20 cellular contexts compared by ENCODE assay signal in the genomic region with DNA sequence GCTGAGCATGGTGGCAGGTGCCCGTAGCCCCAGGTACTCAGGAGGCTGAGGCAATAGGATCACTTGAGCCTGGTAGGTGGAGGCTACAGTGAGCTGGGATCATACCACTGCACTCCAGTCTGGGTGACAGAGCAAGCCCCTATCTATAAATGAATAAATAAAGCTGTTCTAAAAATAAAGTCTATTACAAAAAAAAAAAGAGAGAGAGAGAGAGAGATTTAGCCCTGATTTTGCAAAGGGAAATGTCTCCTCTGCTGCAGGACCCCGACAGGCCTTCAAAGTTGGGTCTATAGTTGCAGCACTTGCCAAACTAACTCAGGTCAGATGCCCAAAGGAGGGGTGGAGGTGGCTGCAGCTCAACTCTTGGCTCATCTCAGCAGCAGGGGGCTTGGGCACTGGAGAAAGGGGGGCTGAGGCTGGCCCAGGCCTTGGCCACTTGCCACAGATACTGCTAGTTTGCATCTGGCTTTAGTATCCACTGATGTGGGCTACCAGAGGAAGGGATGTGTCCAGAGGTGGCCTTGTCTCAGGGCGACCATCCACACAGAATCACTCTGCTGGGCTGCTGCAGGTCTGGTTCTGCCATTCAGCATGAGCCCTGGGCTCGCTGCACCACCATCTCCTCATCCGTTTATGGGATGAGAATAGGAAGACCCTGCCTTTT. TPM values are rescaled to one million over a fixed set of nuclear protein-coding genes. Genes with fewer than 3 reads are reported as not detected.
A peak's percentile ranks its signal among the peaks of the same experiment; 100 is the strongest.
DNase-seq lines count a peak whose midpoint lies in the region; ATAC-seq, FAIRE-seq and TF ChIP-seq lines count a peak whose summit lies in the region.
"Had no signal": no experiment of that assay in that cellular context is flagged by ENCODE, and none has a peak within 500 bp of the region (broad histone marks: within the 10 kb centered on the region; RNA-seq: fewer than 3 reads in every experiment).

No MANE protein-coding gene starts in this region.

- H3K36me3 ChIP-seq in BE2C (peaks cover 6% of the 10 kb centered on the region), OCI-LY7 (ENCODE audit: insufficient read depth, low read length) (peaks cover 40% of the 10 kb centered on the region), gastrocnemius medialis (peaks cover 0 to 13% of the 10 kb centered on the region in 2 donors)

- H3K4me3 ChIP-seq in A549 (no peak overlapping the region), BE2C (ENCODE audit: low read depth, low read length) (no peak overlapping the region), OCI-LY7 (ENCODE audit: low read depth, low read length, poor library complexity, severe bottlenecking) (no peak overlapping the region), right cardiac atrium (ENCODE audit: low read length) (no peak overlapping the region), gastrocnemius medialis (no peak overlapping the region)
- H3K4me3 ChIP-seq: BLaER1 had no signal

- H3K27ac ChIP-seq in A549 (no peak overlapping the region), OCI-LY7 (ENCODE audit: low read depth, low read length, poor library complexity, severe bottlenecking) (no peak overlapping the region), right cardiac atrium (ENCODE audit: low read length) (no peak overlapping the region), gastrocnemius medialis (no peak overlapping the region)
- H3K27ac ChIP-seq: BLaER1, KMS-11 had no signal

- POLR2A ChIA-PET in A549 (lab: Yijun Ruan, JAX) (no interaction called here), OCI-LY7 (lab: Charles Lee) (interaction anchor here (1.0 kb wide), 1 partner anchor 345 kb away, joined by 3 read pairs; a partner anchor contains a TSS)

- no peak for FAIRE-seq in A549 (lab: Jason Lieb, UNC)

- no peaks in the 10 kb centered on the region for H3K4me1 ChIP-seq in A549
- no peaks in the 10 kb centered on the region for H3K4me1 ChIP-seq in BE2C
- H3K4me1 ChIP-seq in OCI-LY7 (ENCODE audit: insufficient read depth, low read length, poor library complexity, severe bottlenecking), result no peaks in the 10 kb centered on the region
- H3K4me1 ChIP-seq in right cardiac atrium (ENCODE audit: control insufficient read depth, insufficient read depth, low read length), result no peaks in the 10 kb centered on the region
- no peaks in the 10 kb centered on the region for H3K4me1 ChIP-seq in gastrocnemius medialis

- TF ChIP-seq RAD21 in A549 (conservative IDR thresholded peaks at IDR 0.05 in 1 of 2, IDR thresholded peaks at IDR 0.05 in 1 of 2), result no peak

- H3K4me2 ChIP-seq in A549, result no peak overlapping the region
- no peak overlapping the region for H3K4me2 ChIP-seq in OCI-LY7 (ENCODE audit: low read length)
- H3K4me2 ChIP-seq: BLaER1, KMS-11 had no signal

- TSS peak; percentile 44 for BruUV-seq in OCI-LY7 (replicated peaks; lab: Mats Ljungman, UMichigan)

- H3K79me2 ChIP-seq in OCI-LY7 (ENCODE audit: insufficient read depth, low read depth, low read length), result no peaks in the 10 kb centered on the region

- CTCF ChIA-PET in A549 (lab: Yijun Ruan, JAX), result interaction anchor here (0.6 to 12.0 kb wide), 7 partner anchors 9 to 297 kb away, joined by 3 to 142 read pairs (median 3); no protein-coding TSS in a partner anchor
- CTCF ChIA-PET in OCI-LY7 (lab: Charles Lee; ENCODE audit: unreplicated experiment), result no interaction called here

- H4K20me1 ChIP-seq in OCI-LY7 (ENCODE audit: insufficient read depth, low read length), result no peaks in the 10 kb centered on the region
- H4K20me1 ChIP-seq: BLaER1 had no signal

- H3K9me3 ChIP-seq in A549, result no peaks in the 10 kb centered on the region
- H3K9me3 ChIP-seq in BE2C, result no peaks in the 10 kb centered on the region
- H3K9me3 ChIP-seq in OCI-LY7 (ENCODE audit: low read length), result no peaks in the 10 kb centered on the region
- H3K9me3 ChIP-seq in right cardiac atrium (ENCODE audit: control insufficient read depth, low read length), result no peaks in the 10 kb centered on the region
- H3K9me3 ChIP-seq in gastrocnemius medialis, result no peaks in the 10 kb centered on the region

- no peak overlapping the region for H2AFZ ChIP-seq in OCI-LY7 (ENCODE audit: low read length)

- TF ChIP-seq POLR2A in A549 (IDR thresholded peaks at IDR 0.05; ENCODE audit: low read length) (no peak), gastrocnemius medialis (IDR thresholded peaks at IDR 0.05) (no peak)

- peak; percentile 19 to 37; a peak in 2 of 6 replicates for ATAC-seq in A549
- ATAC-seq in right cardiac atrium, result peak; percentile 7 to 29
- no peak for ATAC-seq in GM21528 (IDR thresholded peaks at IDR 0.05; ENCODE audit: low FRiP score, unreplicated experiment)
- no peak for ATAC-seq in gastrocnemius medialis
- ATAC-seq in HG02840 (IDR thresholded peaks at IDR 0.05; ENCODE audit: low FRiP score, unreplicated experiment), result no peak
- ATAC-seq: CD8-positive, alpha-beta T cell had no signal

- TF ChIP-seq EP300 in A549 (IDR thresholded peaks at IDR 0.05), result no peak

- no peaks in the 10 kb centered on the region for H3K9me2 ChIP-seq in OCI-LY7 (ENCODE audit: insufficient read depth, low read length)

- 89% methylated on average over 5 of the region's 5 CpGs for WGBS in A549 (ENCODE audit: missing lambda C conversion rate)
- WGBS in right cardiac atrium, result 76% methylated on average over 5 of the region's 5 CpGs

- H3K27me3 ChIP-seq in BE2C (no peaks in the 10 kb centered on the region), right cardiac atrium (ENCODE audit: control insufficient read depth, insufficient read depth) (no peaks in the 10 kb centered on the region), gastrocnemius medialis (no peaks in the 10 kb centered on the region)
- H3K27me3 ChIP-seq: BLaER1 had no signal

- DNase-seq in A549 (ENCODE audit: low read depth in 1 of 2, low spot score in 1 of 2) (no peak), BE2C (peak; percentile 31), OCI-LY7 (ENCODE audit: low spot score) (no peak), right cardiac atrium (no peak), NCI-H2029 (lab: John Stamatoyannopoulos, UW) (no peak), gastrocnemius medialis (no peak)
- DNase-seq: CD8-positive, alpha-beta T cell; DMS79 treated with DMSO at 0.1 percent for 48 hours; GOT3; HFFc6; NCI-H146; NCI-H2107; NCI-H2227 treated with DMSO at 0.1 percent for 48 hours; NCI-H524 treated with DMSO at 0.1 percent for 48 hours; NK-92 treated with Interleukin-12 subunit alpha and Interleukin-12 subunit beta, amount 100 ng/mL, for 24 hours; OCI-M1 had no signal

- in situ Hi-C loops in gastrocnemius medialis (cut with MboI; ENCODE audit: low sequenced_read_pairs in 4 of 4), result no loop called here

- TF ChIP-seq CTCF in A549 (IDR thresholded peaks at IDR 0.05), result no peak
- no peak for TF ChIP-seq CTCF in BE2C (IDR thresholded peaks at IDR 0.05; ENCODE audit: low read depth, low read length)
- TF ChIP-seq CTCF in OCI-LY7 (conservative IDR thresholded peaks at IDR 0.05; ENCODE audit: low read length), result no peak
- TF ChIP-seq CTCF in gastrocnemius medialis (IDR thresholded peaks at IDR 0.05 in 4 of 5, conservative IDR thresholded peaks at IDR 0.05 in 1 of 5), result no peak

- intact Hi-C loops in OCI-LY7 (cut with micrococcal nuclease; ENCODE audit: unreplicated experiment) (no loop called here), right cardiac atrium (cut with DNase I) (no loop called here), gastrocnemius medialis (cut with DNase I; ENCODE audit: low total_unique reads) (no loop called here)

TF ChIP-seq in A549, 52 proteins besides CTCF, POLR2A, EP300 and RAD21 (continues in another document):
- no peak for TF ChIP-seq TP53 (CRISPR knock-in tag; IDR thresholded peaks at IDR 0.05)
- no peak for TF ChIP-seq RARB (CRISPR knock-in tag; IDR thresholded peaks at IDR 0.05)

RNA-seq across cellular contexts. Expression of a gene that starts 30.8 kb away (rescaled TPM):
- polyA plus RNA-seq in A549 (2011; rRNA removed), result 159 and 180 TPM in 2 replicates
- 180 and 209 TPM in 2 replicates for polyA plus RNA-seq in A549 (2012; cell fraction: cytosol; rRNA removed)
- polyA plus RNA-seq in A549 (2012; cell fraction: nucleus; rRNA removed), result 545 and 598 TPM in 2 replicates
- 125 to 136 TPM (median 132 TPM) in 3 replicates for polyA plus RNA-seq in A549 (2017; fragmentation: RNase III; extraction: RNeasy Plus Mini Kit Qiagen cat#74134 plus additional on column Dnase treatment)
- 241 and 264 TPM in 2 replicates for polyA minus RNA-seq in A549 (2011; rRNA and poly(A)+ RNA removed)
- 226 TPM for polyA plus RNA-seq in BE2C (2012; ENCODE audit: insufficient read depth, insufficient read length, low read depth)
- total RNA-seq in OCI-LY7 (2014; rRNA removed; shearing (Covaris generic)), result 97.8 and 116 TPM in 2 replicates
- total RNA-seq in OCI-LY7 (2022), result 192 and 197 TPM in 2 replicates
- total RNA-seq in right cardiac atrium, result 100 to 1,000 TPM; 119 to 131 (median 125) TPM
- 94.9 TPM for polyA plus RNA-seq in right cardiac atrium
- total RNA-seq in gastrocnemius medialis, result 100 to 1,000 TPM in 2 of 4 donors, 10 to 100 TPM in 2; 88.0 to 387 (median 102) TPM

RNA-seq across cellular contexts. Expression of a gene that starts 32.3 kb away (rescaled TPM):
- 32.8 and 39.8 TPM in 2 replicates for polyA plus RNA-seq in A549 (2011; rRNA removed)
- polyA plus RNA-seq in A549 (2012; cell fraction: cytosol; rRNA removed), result 46.5 and 51.8 TPM in 2 replicates
- polyA plus RNA-seq in A549 (2012; cell fraction: nucleus; rRNA removed), result 39.7 and 43.7 TPM in 2 replicates
- polyA plus RNA-seq in A549 (2017; fragmentation: RNase III; extraction: RNeasy Plus Mini Kit Qiagen cat#74134 plus additional on column Dnase treatment), result 22.1 to 25.7 TPM (median 25.2 TPM) in 3 replicates
- 57.7 and 65.9 TPM in 2 replicates for polyA minus RNA-seq in A549 (2011; rRNA and poly(A)+ RNA removed)
- polyA plus RNA-seq in BE2C (2012; ENCODE audit: insufficient read depth, insufficient read length, low read depth), result 42.7 TPM
- total RNA-seq in OCI-LY7 (2014; rRNA removed; shearing (Covaris generic)), result 10.0 and 15.6 TPM in 2 replicates
- 28.9 and 33.8 TPM in 2 replicates for total RNA-seq in OCI-LY7 (2022)
- 100 to 1,000 TPM; 116 to 170 (median 144) TPM for total RNA-seq in right cardiac atrium
- 194 TPM for polyA plus RNA-seq in right cardiac atrium
- total RNA-seq in gastrocnemius medialis, result 100 to 1,000 TPM; 178 to 287 (median 219) TPM

RNA-seq across cellular contexts. Expression of a gene that starts 32.6 kb away (rescaled TPM):
- polyA plus RNA-seq in A549 (2011; rRNA removed) (290 and 350 TPM in 2 replicates), A549 (2017; fragmentation: RNase III; extraction: RNeasy Plus Mini Kit Qiagen cat#74134 plus additional on column Dnase treatment) (215 to 283 TPM (median 265 TPM) in 3 replicates), right cardiac atrium (180 TPM)
- 322 and 419 TPM in 2 replicates for polyA plus RNA-seq in A549 (2012; cell fraction: cytosol; rRNA removed)
- 632 and 811 TPM in 2 replicates for polyA plus RNA-seq in A549 (2012; cell fraction: nucleus; rRNA removed)
- polyA minus RNA-seq in A549 (2011; rRNA and poly(A)+ RNA removed), result 244 and 264 TPM in 2 replicates
- 820 TPM for polyA plus RNA-seq in BE2C (2012; ENCODE audit: insufficient read depth, insufficient read length, low read depth)
- total RNA-seq in OCI-LY7 (2014; rRNA removed; shearing (Covaris generic)), result 84.0 and 109 TPM in 2 replicates
- total RNA-seq in OCI-LY7 (2022) (111 and 114 TPM in 2 replicates), right cardiac atrium (100 to 1,000 TPM; 197 to 235 (median 223) TPM), gastrocnemius medialis (100 to 1,000 TPM; 136 to 198 (median 190) TPM)

Comparison
In these comparisons a context has a peak if more than half of its experiments do, and no peak if none do; other contexts are left out.
1. ATAC-seq: peak in A549 (2 of 2) and right cardiac atrium (2 of 2); none in GM21528 (single experiment), gastrocnemius medialis (0 of 2) and HG02840 (single experiment).